ENCODE assay signal across 29 cellular contexts in genomic region chr6:86686496-86686895, GRCh38.
"Had no signal": no experiment of that assay in that cellular context is flagged by ENCODE, and none has a peak within 500 bp of the region (broad histone marks: within the 10 kb centered on the region; RNA-seq: fewer than 3 reads in every experiment).

No MANE protein-coding gene starts in this region.

- H3K27ac Mint-ChIP-seq: activated CD4-positive, alpha-beta T cell treated with anti-CD3 and anti-CD28 coated beads, Interleukin-2, amount 10 ng/mL, durations not matched to agents 24 days and 14 days; activated CD8-positive, alpha-beta memory T cell treated with anti-CD3 and anti-CD28 coated beads, Interleukin-2, amount 10 ng/mL, durations not matched to agents 7 days and 5 days; activated naive CD4-positive, alpha-beta T cell treated with anti-CD3 and anti-CD28 coated beads, Interleukin-2, amount 50 U/mL, for 24 hours; activated naive CD8-positive, alpha-beta T cell treated with anti-CD3 and anti-CD28 coated beads, Interleukin-2, amount 50 U/mL, for 24 hours; activated T-cell treated with anti-CD3 and anti-CD28 coated beads, Interleukin-2, amount 50 U/mL, for 24 hours; activated T-helper 1 cell treated with anti-CD3 and anti-CD28 coated beads, Interleukin-12 subunit alpha, Interleukin-12 subunit beta, Interleukin-2, Interleukin-4 antibody, amounts not matched to agents 30 ng/mL and 10 ng/mL and 1 ng/mL, durations not matched to agents 14 hours and 24 hours and 36 hours; T-helper 1 cell treated with Interleukin-12 subunit alpha and Interleukin-12 subunit beta and Interleukin-4 antibody, amounts not matched to agents 30 μg/mL and 1 μg/mL, for 36 hours; WTC11 had no signal

- DNase-seq: activated CD4-positive, alpha-beta T cell treated with anti-CD3 and anti-CD28 coated beads, Interleukin-2, amount 10 ng/mL, durations not matched to agents 24 days and 14 days; activated CD4-positive, alpha-beta T cell treated with anti-CD3 and anti-CD28 coated beads, Interleukin-2, amount 50 U/mL, for 48 hours; activated CD4-positive, CD25-positive, alpha-beta regulatory T cell treated with anti-CD3 and anti-CD28 coated beads, Interleukin-2, amount 50 U/mL, for 72 hours; activated CD8-positive, alpha-beta memory T cell treated with anti-CD3 and anti-CD28 coated beads, Interleukin-2, amount 10 ng/mL, durations not matched to agents 7 days and 5 days; activated effector memory CD4-positive, alpha-beta T cell treated with Interleukin-2 at 50 U/mL for 16 hours; activated naive CD4-positive, alpha-beta T cell; activated naive CD8-positive, alpha-beta T cell treated with anti-CD3 and anti-CD28 coated beads, Interleukin-2, amount 50 U/mL, for 24 hours; activated T-cell treated with anti-CD3 and anti-CD28 coated beads, Interleukin-2, amount 50 U/mL, for 24 hours; amniotic stem cell; body of pancreas; central memory CD4-positive, alpha-beta T cell; KG1; NCI-H1092 treated with DMSO at 0.1 percent for 48 hours; NCI-H1417 treated with DMSO at 0.1 percent for 48 hours; NCI-H1694; NCI-H2029; NCI-H2107; NCI-H2171 treated with DMSO at 0.1 percent for 48 hours; NCI-H226; NCI-H526; NCI-H774; Right ventricle myocardium superior; RPMI8226; SJCRH30 had no signal

- H3K27me3 Mint-ChIP-seq: activated CD4-positive, alpha-beta T cell treated with anti-CD3 and anti-CD28 coated beads, Interleukin-2, amount 10 ng/mL, durations not matched to agents 24 days and 14 days; activated CD8-positive, alpha-beta memory T cell treated with anti-CD3 and anti-CD28 coated beads, Interleukin-2, amount 10 ng/mL, durations not matched to agents 7 days and 5 days; activated naive CD4-positive, alpha-beta T cell treated with anti-CD3 and anti-CD28 coated beads, Interleukin-2, amount 50 U/mL, for 24 hours; activated naive CD8-positive, alpha-beta T cell treated with anti-CD3 and anti-CD28 coated beads, Interleukin-2, amount 50 U/mL, for 24 hours; activated T-cell treated with anti-CD3 and anti-CD28 coated beads, Interleukin-2, amount 50 U/mL, for 24 hours had no signal

- H3K36me3 Mint-ChIP-seq: activated CD8-positive, alpha-beta memory T cell treated with anti-CD3 and anti-CD28 coated beads, Interleukin-2, amount 10 ng/mL, durations not matched to agents 7 days and 5 days; activated naive CD4-positive, alpha-beta T cell treated with anti-CD3 and anti-CD28 coated beads, Interleukin-2, amount 50 U/mL, for 24 hours; WTC11 had no signal

- H3K27me3 ChIP-seq: ascending aorta, body of pancreas, SJCRH30 had no signal

- H3K4me1 ChIP-seq: ascending aorta, body of pancreas, SJCRH30 had no signal

- H3K4me3 Mint-ChIP-seq: activated CD4-positive, alpha-beta T cell treated with anti-CD3 and anti-CD28 coated beads, Interleukin-2, amount 10 ng/mL, durations not matched to agents 24 days and 14 days; activated CD8-positive, alpha-beta memory T cell treated with anti-CD3 and anti-CD28 coated beads, Interleukin-2, amount 10 ng/mL, durations not matched to agents 7 days and 5 days; activated naive CD4-positive, alpha-beta T cell treated with anti-CD3 and anti-CD28 coated beads, Interleukin-2, amount 50 U/mL, for 24 hours; activated naive CD8-positive, alpha-beta T cell treated with anti-CD3 and anti-CD28 coated beads, Interleukin-2, amount 50 U/mL, for 24 hours; activated T-cell treated with anti-CD3 and anti-CD28 coated beads, Interleukin-2, amount 50 U/mL, for 24 hours; activated T-helper 1 cell treated with anti-CD3 and anti-CD28 coated beads, Interleukin-12 subunit alpha, Interleukin-12 subunit beta, Interleukin-2, Interleukin-4 antibody, amounts not matched to agents 30 ng/mL and 10 ng/mL and 1 ng/mL, durations not matched to agents 14 hours and 24 hours and 36 hours; T-helper 1 cell treated with Interleukin-12 subunit alpha and Interleukin-12 subunit beta and Interleukin-4 antibody, amounts not matched to agents 30 μg/mL and 1 μg/mL, for 36 hours; WTC11 had no signal

- H3K4me1 Mint-ChIP-seq: activated CD4-positive, alpha-beta T cell treated with anti-CD3 and anti-CD28 coated beads, Interleukin-2, amount 10 ng/mL, durations not matched to agents 24 days and 14 days; activated CD8-positive, alpha-beta memory T cell treated with anti-CD3 and anti-CD28 coated beads, Interleukin-2, amount 10 ng/mL, durations not matched to agents 7 days and 5 days; activated naive CD4-positive, alpha-beta T cell treated with anti-CD3 and anti-CD28 coated beads, Interleukin-2, amount 50 U/mL, for 24 hours; activated naive CD8-positive, alpha-beta T cell treated with anti-CD3 and anti-CD28 coated beads, Interleukin-2, amount 50 U/mL, for 24 hours had no signal

- ATAC-seq: activated CD8-positive, alpha-beta memory T cell treated with anti-CD3 and anti-CD28 coated beads, Interleukin-2, amount 10 ng/mL, durations not matched to agents 7 days and 5 days; activated naive CD8-positive, alpha-beta T cell treated with anti-CD3 and anti-CD28 coated beads, Interleukin-2, amount 50 U/mL, for 24 hours; body of pancreas; WTC11 had no signal

- H3K9me3 ChIP-seq: ascending aorta, body of pancreas, SJCRH30 had no signal

- H3K4me3 ChIP-seq: ascending aorta, body of pancreas, SJCRH30 had no signal

- H3K36me3 ChIP-seq: ascending aorta, SJCRH30 had no signal

- H3K27ac ChIP-seq: ascending aorta, body of pancreas, SJCRH30 had no signal
